Comparison of ENCODE assay signal across 9 cellular contexts in genomic region chr7:14761506-14762296, GRCh38.
A peak's percentile ranks its signal among the peaks of the same experiment; 100 is the strongest.
DNase-seq lines count a peak whose midpoint lies in the region; ATAC-seq, FAIRE-seq and TF ChIP-seq lines count a peak whose summit lies in the region.
"Had no signal": no experiment of that assay in that cellular context is flagged by ENCODE, and none has a peak within 500 bp of the region (broad histone marks: within the 10 kb centered on the region; RNA-seq: fewer than 3 reads in every experiment).

No MANE protein-coding gene starts in this region.

- H3K36me3 ChIP-seq in stomach (no peaks in the 10 kb centered on the region), ascending aorta (no peaks in the 10 kb centered on the region)

- 36 to 52% (median 44%) methylated on average over 4 of the region's 4 CpGs for WGBS in stomach, 5 donors

- H3K27me3 Mint-ChIP-seq in brain = no peaks in the 10 kb centered on the region
- no peaks in the 10 kb centered on the region for H3K27me3 Mint-ChIP-seq in stimulated activated memory B cell treated with anti-CD40 and anti-IgM and Interleukin-4, amounts not matched to agents 10 μg/mL and 1 μg/mL and 100 μg/mL, for 72 hours
- H3K27me3 Mint-ChIP-seq: CD4-positive, CD25-positive, alpha-beta regulatory T cell had no signal

- intact Hi-C loops in left colon (cut with DNase I, micrococcal nuclease) (no loop called here), stomach (cut with DNase I; ENCODE audit: low total_unique reads) (no loop called here), ascending aorta (cut with DNase I) (no loop called here)

- peaks cover 0 to 12% (median 2%) of the 10 kb centered on the region in 5 experiments for H3K9me3 Mint-ChIP-seq in brain
- peaks cover 3% of the 10 kb centered on the region for H3K9me3 Mint-ChIP-seq in stimulated activated memory B cell treated with anti-CD40 and anti-IgM and Interleukin-4, amounts not matched to agents 10 μg/mL and 1 μg/mL and 100 μg/mL, for 72 hours

- H3K27ac ChIP-seq in AG04450 (ENCODE audit: low read depth, low read length) = no peak overlapping the region
- peak overlapping the region in 2 of 5 donors; percentile 47 to 58 for H3K27ac ChIP-seq in stomach
- no peak overlapping the region for H3K27ac ChIP-seq in ascending aorta

- H3K4me1 ChIP-seq in stomach (peaks cover 0 to 3% (median 0%) of the 10 kb centered on the region in 4 donors), ascending aorta (no peaks in the 10 kb centered on the region)

- CTCF ChIA-PET in AG04450 (lab: Charles Lee) = interaction anchor here (1.4 kb wide), 1 partner anchor 254 kb away, joined by 3 read pairs; no protein-coding TSS in a partner anchor

- peak overlapping the region; percentile 46 to 96 (median 91) for H3K27ac Mint-ChIP-seq in brain
- no peak overlapping the region for H3K27ac Mint-ChIP-seq in stimulated activated memory B cell treated with anti-CD40 and anti-IgM and Interleukin-4, amounts not matched to agents 10 μg/mL and 1 μg/mL and 100 μg/mL, for 72 hours
- H3K27ac Mint-ChIP-seq: CD4-positive, CD25-positive, alpha-beta regulatory T cell had no signal

- H3K36me3 Mint-ChIP-seq in brain = peaks cover 4% of the 10 kb centered on the region
- H3K36me3 Mint-ChIP-seq in stimulated activated memory B cell treated with anti-CD40 and anti-IgM and Interleukin-4, amounts not matched to agents 10 μg/mL and 1 μg/mL and 100 μg/mL, for 72 hours = no peaks in the 10 kb centered on the region
- H3K36me3 Mint-ChIP-seq: CD4-positive, CD25-positive, alpha-beta regulatory T cell had no signal

- H3K9me3 ChIP-seq in AG04450 (ENCODE audit: control insufficient read depth, insufficient read depth, low read length) (no peaks in the 10 kb centered on the region), stomach (no peaks in the 10 kb centered on the region), ascending aorta (no peaks in the 10 kb centered on the region)

- H3K4me3 ChIP-seq in AG04450 (ENCODE audit: low read depth, low read length) = no peak overlapping the region
- no peak overlapping the region for H3K4me3 ChIP-seq in stomach
- H3K4me3 ChIP-seq in ascending aorta = no peak overlapping the region

- no peak for TF ChIP-seq EP300 in stomach (IDR thresholded peaks at IDR 0.05)

- H3K27me3 ChIP-seq in AG04450 (ENCODE audit: control insufficient read depth, insufficient read depth, low read length) (no peaks in the 10 kb centered on the region), stomach (no peaks in the 10 kb centered on the region), ascending aorta (no peaks in the 10 kb centered on the region)

- DNase-seq in AG04450 (ENCODE audit: low read depth, low spot score) (peak; percentile 66), NCI-H146 treated with DMSO at 0.1 percent for 48 hours (lab: John Stamatoyannopoulos, UW; ENCODE audit: unreplicated experiment) (peak; percentile 97), left colon (peak; percentile 11 to 52), stomach (no peak), ascending aorta (ENCODE audit: low spot score in 2 of 2) (no peak), D721Med (ENCODE audit: insufficient read length, low spot score) (no peak)
- DNase-seq: CD4-positive, CD25-positive, alpha-beta regulatory T cell had no signal

- H3K4me3 Mint-ChIP-seq in brain = peak overlapping the region in 4 of 5 experiments; percentile 19 to 33 (median 27)
- H3K4me3 Mint-ChIP-seq in stimulated activated memory B cell treated with anti-CD40 and anti-IgM and Interleukin-4, amounts not matched to agents 10 μg/mL and 1 μg/mL and 100 μg/mL, for 72 hours = no peak overlapping the region
- H3K4me3 Mint-ChIP-seq: CD4-positive, CD25-positive, alpha-beta regulatory T cell had no signal

- no peak for TF ChIP-seq CTCF in AG04450 (IDR thresholded peaks at IDR 0.05; ENCODE audit: low read depth, low read length)
- TF ChIP-seq CTCF in brain (conservative IDR thresholded peaks at IDR 0.05) = no peak
- no peak for TF ChIP-seq CTCF in stomach (IDR thresholded peaks at IDR 0.05)
- no peak for TF ChIP-seq CTCF in ascending aorta (IDR thresholded peaks at IDR 0.05)
- TF ChIP-seq CTCF in D721Med (IDR thresholded peaks at IDR 0.05; ENCODE audit: insufficient read depth, missing control alignments) = no peak

- no peak for TF ChIP-seq POLR2A in stomach (IDR thresholded peaks at IDR 0.05)

- no peak for ATAC-seq in left colon
- no peak for ATAC-seq in stimulated activated memory B cell treated with anti-CD40 and anti-IgM and Interleukin-4, amounts not matched to agents 10 μg/mL and 1 μg/mL and 100 μg/mL, for 72 hours

- no peak for FAIRE-seq in D721Med (lab: Jason Lieb, UNC)

- POLR2A ChIA-PET in AG04450 (lab: Yijun Ruan, JAX) = interaction anchor here (0.6 kb wide), 1 partner anchor 61 kb away, joined by 3 read pairs; no protein-coding TSS in a partner anchor

- peaks cover 45% of the 10 kb centered on the region for H3K4me1 Mint-ChIP-seq in brain
- no peaks in the 10 kb centered on the region for H3K4me1 Mint-ChIP-seq in stimulated activated memory B cell treated with anti-CD40 and anti-IgM and Interleukin-4, amounts not matched to agents 10 μg/mL and 1 μg/mL and 100 μg/mL, for 72 hours
- H3K4me1 Mint-ChIP-seq: CD4-positive, CD25-positive, alpha-beta regulatory T cell had no signal

Comparison
In these comparisons a context has a peak if more than half of its experiments do, and no peak if none do; other contexts are left out.
1. DNase-seq: peak in AG04450 (single experiment), NCI-H146 treated with DMSO at 0.1 percent for 48 hours (single experiment) and left colon (2 of 2); none in stomach (single experiment), ascending aorta (0 of 2) and D721Med (single experiment).